In the genomic region with DNA sequence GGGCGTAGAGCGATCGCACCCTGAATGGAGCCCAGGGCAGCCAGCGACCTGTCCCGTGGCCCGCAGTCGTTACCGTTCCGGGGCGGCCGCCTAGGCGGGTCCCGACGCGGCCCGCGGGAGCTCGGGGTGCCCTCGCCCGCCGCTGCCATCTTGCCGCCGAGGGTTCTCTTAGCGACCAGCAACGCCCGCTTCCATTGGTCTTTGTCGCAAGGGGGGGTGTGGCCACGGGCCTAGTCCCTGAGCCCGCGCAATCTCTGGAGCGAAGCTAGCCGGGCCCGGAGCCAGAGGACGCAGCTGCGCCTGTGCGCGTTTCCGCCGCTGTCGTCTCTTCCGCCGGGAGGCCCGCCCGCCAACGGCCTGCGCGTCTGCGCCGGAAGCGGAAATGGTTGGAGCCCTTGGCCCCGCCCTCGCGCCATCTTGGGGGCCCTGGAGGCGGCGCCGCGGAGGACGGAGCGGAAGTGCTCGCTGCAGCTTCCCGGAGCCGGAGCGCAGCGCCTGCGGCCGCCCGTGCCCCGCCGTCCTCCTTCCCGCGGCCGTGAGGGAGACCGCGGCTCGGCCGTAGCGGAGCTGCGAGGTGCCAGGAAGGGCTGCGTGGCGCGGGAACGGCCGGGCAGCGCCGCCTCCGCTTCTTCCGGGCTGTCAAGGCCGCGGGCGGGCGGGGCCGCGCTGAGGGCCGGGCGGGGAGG, we compare ENCODE assay signal across 1 cellular context.
A peak's percentile ranks its signal among the peaks of the same experiment; 100 is the strongest.
TF ChIP-seq lines count a peak whose summit lies in the region.

A gene (minus strand): TSS at position 170 of the 686 bp plus-strand sequence. CDS start 21 bp downstream, at position 149.
A gene with protein sequence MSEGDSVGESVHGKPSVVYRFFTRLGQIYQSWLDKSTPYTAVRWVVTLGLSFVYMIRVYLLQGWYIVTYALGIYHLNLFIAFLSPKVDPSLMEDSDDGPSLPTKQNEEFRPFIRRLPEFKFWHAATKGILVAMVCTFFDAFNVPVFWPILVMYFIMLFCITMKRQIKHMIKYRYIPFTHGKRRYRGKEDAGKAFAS (plus strand): TSS at position 457 of the 686 bp plus-strand sequence. CDS start 3,950 bp downstream, outside the sequence.

TF ChIP-seq in WTC11, 78 proteins besides CTCF, POLR2A, EP300 and RAD21 (continued from another document):
- TF ChIP-seq ZNF263 (CRISPR knock-in tag; IDR thresholded peaks at IDR 0.05; ENCODE audit: low read depth): peak; percentile 61; the same call in 1 of the 2 replicates
- no peak for TF ChIP-seq ZNF423 (CRISPR knock-in tag; IDR thresholded peaks at IDR 0.05)
- TF ChIP-seq, protein P1, sequence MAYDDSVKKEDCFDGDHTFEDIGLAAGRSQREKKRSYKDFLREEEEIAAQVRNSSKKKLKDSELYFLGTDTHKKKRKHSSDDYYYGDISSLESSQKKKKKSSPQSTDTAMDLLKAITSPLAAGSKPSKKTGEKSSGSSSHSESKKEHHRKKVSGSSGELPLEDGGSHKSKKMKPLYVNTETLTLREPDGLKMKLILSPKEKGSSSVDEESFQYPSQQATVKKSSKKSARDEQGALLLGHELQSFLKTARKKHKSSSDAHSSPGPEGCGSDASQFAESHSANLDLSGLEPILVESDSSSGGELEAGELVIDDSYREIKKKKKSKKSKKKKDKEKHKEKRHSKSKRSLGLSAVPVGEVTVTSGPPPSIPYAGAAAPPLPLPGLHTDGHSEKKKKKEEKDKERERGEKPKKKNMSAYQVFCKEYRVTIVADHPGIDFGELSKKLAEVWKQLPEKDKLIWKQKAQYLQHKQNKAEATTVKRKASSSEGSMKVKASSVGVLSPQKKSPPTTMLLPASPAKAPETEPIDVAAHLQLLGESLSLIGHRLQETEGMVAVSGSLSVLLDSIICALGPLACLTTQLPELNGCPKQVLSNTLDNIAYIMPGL (CRISPR knock-in tag; IDR thresholded peaks at IDR 0.05): peak; percentile 86
- no peak for TF ChIP-seq PRRX2 (CRISPR knock-in tag; IDR thresholded peaks at IDR 0.05)
- TF ChIP-seq KAT7 (CRISPR knock-in tag; IDR thresholded peaks at IDR 0.05; ENCODE audit: borderline replicate concordance): no peak; the same call in 1 of the 2 replicates
- TF ChIP-seq, protein P2, sequence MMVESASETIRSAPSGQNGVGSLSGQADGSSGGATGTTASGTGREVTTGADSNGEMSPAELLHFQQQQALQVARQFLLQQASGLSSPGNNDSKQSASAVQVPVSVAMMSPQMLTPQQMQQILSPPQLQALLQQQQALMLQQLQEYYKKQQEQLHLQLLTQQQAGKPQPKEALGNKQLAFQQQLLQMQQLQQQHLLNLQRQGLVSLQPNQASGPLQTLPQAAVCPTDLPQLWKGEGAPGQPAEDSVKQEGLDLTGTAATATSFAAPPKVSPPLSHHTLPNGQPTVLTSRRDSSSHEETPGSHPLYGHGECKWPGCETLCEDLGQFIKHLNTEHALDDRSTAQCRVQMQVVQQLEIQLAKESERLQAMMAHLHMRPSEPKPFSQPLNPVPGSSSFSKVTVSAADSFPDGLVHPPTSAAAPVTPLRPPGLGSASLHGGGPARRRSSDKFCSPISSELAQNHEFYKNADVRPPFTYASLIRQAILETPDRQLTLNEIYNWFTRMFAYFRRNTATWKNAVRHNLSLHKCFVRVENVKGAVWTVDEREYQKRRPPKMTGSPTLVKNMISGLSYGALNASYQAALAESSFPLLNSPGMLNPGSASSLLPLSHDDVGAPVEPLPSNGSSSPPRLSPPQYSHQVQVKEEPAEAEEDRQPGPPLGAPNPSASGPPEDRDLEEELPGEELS (CRISPR knock-in tag; IDR thresholded peaks at IDR 0.05): no peak
- TF ChIP-seq, protein P3, sequence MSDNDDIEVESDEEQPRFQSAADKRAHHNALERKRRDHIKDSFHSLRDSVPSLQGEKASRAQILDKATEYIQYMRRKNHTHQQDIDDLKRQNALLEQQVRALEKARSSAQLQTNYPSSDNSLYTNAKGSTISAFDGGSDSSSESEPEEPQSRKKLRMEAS (CRISPR knock-in tag; IDR thresholded peaks at IDR 0.05): 0 out of 2 replicates have a peak, but pooled peaks have one; percentile 49
- peak; percentile 14; the same call in 1 of the 2 replicates for TF ChIP-seq ATF1 (CRISPR knock-in tag; IDR thresholded peaks at IDR 0.05)
- TF ChIP-seq CBFB (CRISPR knock-in tag; IDR thresholded peaks at IDR 0.05; ENCODE audit: low read depth): no peak
- TF ChIP-seq, protein P4, sequence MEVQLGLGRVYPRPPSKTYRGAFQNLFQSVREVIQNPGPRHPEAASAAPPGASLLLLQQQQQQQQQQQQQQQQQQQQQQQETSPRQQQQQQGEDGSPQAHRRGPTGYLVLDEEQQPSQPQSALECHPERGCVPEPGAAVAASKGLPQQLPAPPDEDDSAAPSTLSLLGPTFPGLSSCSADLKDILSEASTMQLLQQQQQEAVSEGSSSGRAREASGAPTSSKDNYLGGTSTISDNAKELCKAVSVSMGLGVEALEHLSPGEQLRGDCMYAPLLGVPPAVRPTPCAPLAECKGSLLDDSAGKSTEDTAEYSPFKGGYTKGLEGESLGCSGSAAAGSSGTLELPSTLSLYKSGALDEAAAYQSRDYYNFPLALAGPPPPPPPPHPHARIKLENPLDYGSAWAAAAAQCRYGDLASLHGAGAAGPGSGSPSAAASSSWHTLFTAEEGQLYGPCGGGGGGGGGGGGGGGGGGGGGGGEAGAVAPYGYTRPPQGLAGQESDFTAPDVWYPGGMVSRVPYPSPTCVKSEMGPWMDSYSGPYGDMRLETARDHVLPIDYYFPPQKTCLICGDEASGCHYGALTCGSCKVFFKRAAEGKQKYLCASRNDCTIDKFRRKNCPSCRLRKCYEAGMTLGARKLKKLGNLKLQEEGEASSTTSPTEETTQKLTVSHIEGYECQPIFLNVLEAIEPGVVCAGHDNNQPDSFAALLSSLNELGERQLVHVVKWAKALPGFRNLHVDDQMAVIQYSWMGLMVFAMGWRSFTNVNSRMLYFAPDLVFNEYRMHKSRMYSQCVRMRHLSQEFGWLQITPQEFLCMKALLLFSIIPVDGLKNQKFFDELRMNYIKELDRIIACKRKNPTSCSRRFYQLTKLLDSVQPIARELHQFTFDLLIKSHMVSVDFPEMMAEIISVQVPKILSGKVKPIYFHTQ (CRISPR knock-in tag; IDR thresholded peaks at IDR 0.05): no peak
- TF ChIP-seq, protein P5, sequence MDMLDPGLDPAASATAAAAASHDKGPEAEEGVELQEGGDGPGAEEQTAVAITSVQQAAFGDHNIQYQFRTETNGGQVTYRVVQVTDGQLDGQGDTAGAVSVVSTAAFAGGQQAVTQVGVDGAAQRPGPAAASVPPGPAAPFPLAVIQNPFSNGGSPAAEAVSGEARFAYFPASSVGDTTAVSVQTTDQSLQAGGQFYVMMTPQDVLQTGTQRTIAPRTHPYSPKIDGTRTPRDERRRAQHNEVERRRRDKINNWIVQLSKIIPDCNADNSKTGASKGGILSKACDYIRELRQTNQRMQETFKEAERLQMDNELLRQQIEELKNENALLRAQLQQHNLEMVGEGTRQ (CRISPR knock-in tag; IDR thresholded peaks at IDR 0.05): peak; percentile 56
- no peak for TF ChIP-seq GTF2I (CRISPR knock-in tag; conservative IDR thresholded peaks at IDR 0.05)
